ENCODE assay signal across 7 cellular contexts in the genomic region with DNA sequence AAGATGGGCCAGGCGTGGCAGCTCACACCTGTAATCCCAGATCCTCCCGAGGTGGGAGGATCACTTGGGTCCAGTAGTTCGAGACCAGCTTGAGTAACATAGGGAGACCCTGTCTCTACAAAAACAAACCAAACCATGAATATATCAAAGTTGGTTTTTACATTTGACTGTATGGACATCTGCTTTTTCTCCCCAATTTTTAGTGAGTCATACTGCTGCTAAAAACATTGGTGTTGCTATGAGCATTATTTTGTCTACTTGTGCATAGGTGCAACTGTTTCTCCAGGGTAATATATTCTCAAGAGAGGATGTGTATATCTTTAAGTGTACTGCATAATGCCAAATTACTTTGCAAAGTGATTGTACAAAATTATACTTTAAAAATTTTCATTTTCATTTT. TPM values are rescaled to one million over a fixed set of nuclear protein-coding genes. Genes with fewer than 3 reads are reported as not detected.
DNase-seq lines count a peak whose midpoint lies in the region; TF ChIP-seq lines count a peak whose summit lies in the region.

No MANE protein-coding gene starts in this region.

- H3K4me3 ChIP-seq in HAP-1 (peak overlapping the region; percentile 65), SJSA1 (peak overlapping the region; percentile 81), fibroblast of mammary gland (ENCODE audit: control insufficient read depth, low read depth, low read length) (peak overlapping the region; percentile 93), skin epidermis (peak overlapping the region; percentile 78 to 99 (median 91))

- TF ChIP-seq CTCF in fibroblast of mammary gland (conservative IDR thresholded peaks at IDR 0.05; ENCODE audit: control insufficient read depth, insufficient read depth, low read depth, low read length): no peak

- peaks cover 7% of the 10 kb centered on the region; the same call in 1 of the 2 replicates for H3K36me3 ChIP-seq in HAP-1 (replicated peaks)
- peaks cover 26% of the 10 kb centered on the region for H3K36me3 ChIP-seq in SJSA1

- H3K27me3 ChIP-seq in HAP-1 (ENCODE audit: low read depth) (no peaks in the 10 kb centered on the region), SJSA1 (replicated peaks) (no peaks in the 10 kb centered on the region)

- no peaks in the 10 kb centered on the region for H3K9me3 ChIP-seq in HAP-1
- no peaks in the 10 kb centered on the region for H3K9me3 ChIP-seq in SJSA1 (replicated peaks)

- H3K27ac ChIP-seq in SJSA1 (no peak overlapping the region), skin epidermis (peak overlapping the region in 13 of 21 experiments; percentile 83 to 96 (median 92))

- DNase-seq in HAP-1 (ENCODE audit: low spot score in 2 of 2) (no peak), SJSA1 (ENCODE audit: low read depth in 1 of 2, low spot score in 2 of 2) (no peak), fibroblast of mammary gland (ENCODE audit: low read depth) (no peak), NCI-H1417 (lab: John Stamatoyannopoulos, UW) (no peak), NCI-H2029 treated with DMSO at 0.1 percent for 48 hours (lab: John Stamatoyannopoulos, UW) (no peak), T1000 (lab: John Stamatoyannopoulos, UW) (no peak)

- H3K4me1 ChIP-seq in HAP-1 (peaks cover 10% of the 10 kb centered on the region), SJSA1 (replicated peaks) (peaks cover 11% of the 10 kb centered on the region)

- in situ Hi-C loops in HAP-1 (cut with MboI; ENCODE audit: low sequenced_read_pairs): no loop called here

RNA-seq across cellular contexts. Expression of gene TMEM248, which starts 0.8 kb away (rescaled TPM):
- total RNA-seq in SJSA1 (2014; rRNA removed; shearing (Covaris generic)): 97.2 and 97.9 TPM in 2 replicates
